In genomic region chr3:124770341-124771082, GRCh38 we compare ENCODE assay signal across 1 cellular context.
TF ChIP-seq lines count a peak whose summit lies in the region.

No MANE protein-coding gene starts in this region.

TF ChIP-seq in GM23338, 12 proteins besides CTCF, POLR2A, EP300 and RAD21 (continued from another document):
- TF ChIP-seq REST (IDR thresholded peaks at IDR 0.05; ENCODE audit: unreplicated experiment) = no peak
